Comparison of ENCODE assay signal across 12 cellular contexts in genomic region chr2:152407806-152408205, GRCh38.
A peak's percentile ranks its signal among the peaks of the same experiment; 100 is the strongest.
DNase-seq lines count a peak whose midpoint lies in the region; ATAC-seq, FAIRE-seq and TF ChIP-seq lines count a peak whose summit lies in the region.
"Had no signal": no experiment of that assay in that cellular context is flagged by ENCODE, and none has a peak within 500 bp of the region (broad histone marks: within the 10 kb centered on the region; RNA-seq: fewer than 3 reads in every experiment).

No MANE protein-coding gene starts in this region.

- H3K27ac ChIP-seq in right lobe of liver: peak overlapping the region in 2 of 3 donors; percentile 4 to 36
- H3K27ac ChIP-seq in HepG2 (ENCODE audit: extremely low read length, insufficient read depth, low read length): no peak overlapping the region
- H3K27ac ChIP-seq in mammary epithelial cell (ENCODE audit: insufficient read depth, low read depth, low read length): no peak overlapping the region
- H3K27ac ChIP-seq: C4-2B had no signal

- peak overlapping the region; percentile 37 to 80 (median 59) for H3K27ac Mint-ChIP-seq in nephron

- H4K20me1 ChIP-seq in HepG2 (ENCODE audit: insufficient read depth, low read length): no peaks in the 10 kb centered on the region
- H4K20me1 ChIP-seq in mammary epithelial cell (ENCODE audit: insufficient read depth, low read length): peaks cover 2% of the 10 kb centered on the region

- H3K36me3 Mint-ChIP-seq in nephron (ENCODE audit: low read depth): no peaks in the 10 kb centered on the region

- H2AFZ ChIP-seq in HepG2 (ENCODE audit: low read length) (no peak overlapping the region), mammary epithelial cell (ENCODE audit: low read depth, low read length) (no peak overlapping the region)

- H3K9ac ChIP-seq in HepG2 (ENCODE audit: insufficient read depth, low read depth, low read length): no peak overlapping the region
- H3K9ac ChIP-seq in mammary epithelial cell (ENCODE audit: insufficient read depth, low read length): no peak overlapping the region

- no TSS peak for BruUV-seq in HepG2 (replicated peaks; lab: Mats Ljungman, UMichigan)
- no TSS peak for BruUV-seq in mammary epithelial cell (replicated peaks; lab: Mats Ljungman, UMichigan)

- POLR2A ChIA-PET in HepG2 (lab: Yijun Ruan, JAX): interaction anchor here (1.1 to 2.1 kb wide), 2 partner anchors 73 to 75 kb away, joined by 3 to 4 read pairs; partner anchors contain the start of gene FMNL2

- ATAC-seq in right lobe of liver (no peak), HepG2 (no peak), GM19324 (IDR thresholded peaks at IDR 0.05; ENCODE audit: low FRiP score, unreplicated experiment) (no peak)

- peaks cover 95% of the 10 kb centered on the region for H3K79me2 ChIP-seq in HepG2 (ENCODE audit: insufficient read depth, low read length)
- peaks cover 98% of the 10 kb centered on the region for H3K79me2 ChIP-seq in mammary epithelial cell (ENCODE audit: insufficient read depth, low read length)

- intact Hi-C loops in right lobe of liver (cut with DNase I): no loop called here
- intact Hi-C loops in HepG2 (cut with micrococcal nuclease; ENCODE audit: unreplicated experiment): no loop called here
- intact Hi-C loops in mammary epithelial cell (cut with micrococcal nuclease): loop anchor here (5.0 kb wide), 1 partner anchor 39 kb away; no protein-coding TSS in a partner anchor

- peaks cover 67% of the 10 kb centered on the region for H3K4me1 Mint-ChIP-seq in nephron

- TF ChIP-seq EP300 in HepG2 (IDR thresholded peaks at IDR 0.05; ENCODE audit: low read depth in 2 of 2, low read length in 2 of 2): no peak
- no peak for TF ChIP-seq EP300 in HepG2 (CRISPR knock-in tag; IDR thresholded peaks at IDR 0.05; ENCODE audit: borderline replicate concordance)

- H3K4me2 ChIP-seq in HepG2 (ENCODE audit: low read depth, low read length) (no peak overlapping the region), mammary epithelial cell (ENCODE audit: insufficient read depth, low read depth, low read length) (peak overlapping the region; percentile 59)

- no peaks in the 10 kb centered on the region for H3K9me3 ChIP-seq in right lobe of liver
- H3K9me3 ChIP-seq in HepG2 (ENCODE audit: low read length): no peaks in the 10 kb centered on the region
- no peaks in the 10 kb centered on the region for H3K9me3 ChIP-seq in mammary epithelial cell (replicated peaks; ENCODE audit: insufficient read depth, low read length)

- H3K36me3 ChIP-seq in right lobe of liver (no peaks in the 10 kb centered on the region), HepG2 (replicated peaks in 1 of 2; ENCODE audit: control insufficient read depth in 1 of 2, insufficient read depth in 2 of 2, low read length in 2 of 2) (no peaks in the 10 kb centered on the region; a peak in 1 of 5 replicates), mammary epithelial cell (ENCODE audit: insufficient read depth, low read length) (no peaks in the 10 kb centered on the region)

- in situ Hi-C loops in HepG2 (cut with HindIII; ENCODE audit: extremely low pct_ligation_motif_present, low pct_unique_long_range_greater_than_20kb) (no loop called here), mammary epithelial cell (cut with MboI; ENCODE audit: low sequenced_read_pairs in 2 of 2) (loop anchor here in 1 of 2 donors (25.0 kb wide), 1 partner anchor 221 kb away; the partner anchor contains the start of gene STAM2)

- DNase-seq in right lobe of liver (no peak), HepG2 (ENCODE audit: low spot score) (no peak), mammary epithelial cell (no peak), NCI-H226 (no peak), GM03348 (ENCODE audit: low spot score) (no peak)
- DNase-seq in effector CD4-positive, alpha-beta T cell: no peak
- DNase-seq: activated effector memory CD4-positive, alpha-beta T cell treated with anti-CD3 and anti-CD28 coated beads, Interleukin-2, amount 50 U/mL, for 16 hours; effector memory CD4-positive, alpha-beta T cell; NCI-H2081 had no signal

- H3K4me1 ChIP-seq in right lobe of liver: peaks cover 0 to 10% (median 2%) of the 10 kb centered on the region in 4 donors
- H3K4me1 ChIP-seq in HepG2 (ENCODE audit: insufficient read depth, low read length): peaks cover 97% of the 10 kb centered on the region
- H3K4me1 ChIP-seq in mammary epithelial cell (ENCODE audit: insufficient read depth, low read length): peaks cover 35% of the 10 kb centered on the region

- H3K27me3 Mint-ChIP-seq in nephron (ENCODE audit: low read depth): no peaks in the 10 kb centered on the region

- 63% methylated on average over 1 of the region's 1 CpG for WGBS in right lobe of liver (ENCODE audit: insufficient coverage, low coverage, low lambda C conversion rate, missing lambda C conversion rate)
- WGBS in HepG2 (ENCODE audit: low lambda C conversion rate): 83% methylated on average over 1 of the region's 1 CpG
- WGBS in mammary epithelial cell (ENCODE audit: low coverage, missing lambda C conversion rate): 100% methylated on average over 1 of the region's 1 CpG

- no peak overlapping the region for H3K4me3 Mint-ChIP-seq in nephron

- no peak for TF ChIP-seq CTCF in right lobe of liver (IDR thresholded peaks at IDR 0.05)
- no peak for TF ChIP-seq CTCF in HepG2 (CRISPR knock-in tag; IDR thresholded peaks at IDR 0.05)
- TF ChIP-seq CTCF in mammary epithelial cell (conservative IDR thresholded peaks at IDR 0.05 in 1 of 2, IDR thresholded peaks at IDR 0.05 in 1 of 2; ENCODE audit: extremely low read depth in 1 of 2, insufficient read depth in 1 of 2, low read depth in 1 of 2, low read length in 2 of 2): no peak
- no peak for TF ChIP-seq CTCF in nephron (IDR thresholded peaks at IDR 0.05; ENCODE audit: unreplicated experiment in 3 of 3)

- CTCF ChIA-PET in HepG2 (lab: Yijun Ruan, JAX; ENCODE audit: low intra/inter-chr PET ratio, low total read pairs): no interaction called here
- CTCF ChIA-PET in mammary epithelial cell (lab: Charles Lee; ENCODE audit: low non-redundant PET): no interaction called here

- FAIRE-seq in HepG2 (lab: Jason Lieb, UNC): no peak

- TF ChIP-seq POLR2A in right lobe of liver (IDR thresholded peaks at IDR 0.05) (no peak), HepG2 (IDR thresholded peaks at IDR 0.05; ENCODE audit: insufficient read depth in 1 of 2, low read depth in 2 of 2, low read length in 2 of 2) (no peak)

- H3K9me3 Mint-ChIP-seq in nephron: no peaks in the 10 kb centered on the region

- no peak for TF ChIP-seq RAD21 in HepG2 (CRISPR knock-in tag; IDR thresholded peaks at IDR 0.05)

- dilution Hi-C loops in mammary epithelial cell (cut with HindIII; ENCODE audit: low sequenced_read_pairs): no loop called here

- no peak overlapping the region for H3K4me3 ChIP-seq in right lobe of liver
- H3K4me3 ChIP-seq in HepG2 (replicated peaks in 1 of 3; ENCODE audit: insufficient read depth in 1 of 3, low read depth in 2 of 3, low read length in 3 of 3): no peak overlapping the region
- H3K4me3 ChIP-seq in mammary epithelial cell (replicated peaks in 1 of 3; ENCODE audit: insufficient read depth in 1 of 3, low read depth in 2 of 3, low read length in 3 of 3): no peak overlapping the region

- H3K27me3 ChIP-seq in right lobe of liver (no peaks in the 10 kb centered on the region), HepG2 (ENCODE audit: control insufficient read depth in 1 of 2, insufficient read depth in 2 of 2, low read length in 2 of 2) (no peaks in the 10 kb centered on the region), mammary epithelial cell (ENCODE audit: insufficient read depth, low read length) (no peaks in the 10 kb centered on the region)

TF ChIP-seq in HepG2, 621 proteins besides CTCF, POLR2A, EP300 and RAD21:
- TF ChIP-seq ARNT2 (CRISPR knock-in tag; IDR thresholded peaks at IDR 0.05; ENCODE audit: low read depth) (no peak), ZNF124 (CRISPR knock-in tag; IDR thresholded peaks at IDR 0.05) (no peak), MTF2 (CRISPR knock-in tag; IDR thresholded peaks at IDR 0.05; ENCODE audit: borderline replicate concordance) (no peak), PAXIP1 (CRISPR knock-in tag; conservative IDR thresholded peaks at IDR 0.05) (no peak), ZNF230 (CRISPR knock-in tag; IDR thresholded peaks at IDR 0.05) (no peak), ZSCAN29 (CRISPR knock-in tag; conservative IDR thresholded peaks at IDR 0.05) (no peak), TRIM24 (CRISPR knock-in tag; IDR thresholded peaks at IDR 0.05) (no peak), AHR (CRISPR knock-in tag; IDR thresholded peaks at IDR 0.05) (no peak), DPF2 (CRISPR knock-in tag; IDR thresholded peaks at IDR 0.05; ENCODE audit: borderline replicate concordance, low read depth) (no peak), ZNF615 (CRISPR knock-in tag; IDR thresholded peaks at IDR 0.05; ENCODE audit: borderline replicate concordance) (no peak), CC2D1A (CRISPR knock-in tag; IDR thresholded peaks at IDR 0.05) (no peak)

Comparison
In these comparisons a context has a peak if more than half of its experiments do, and no peak if none do; other contexts are left out.
1. H3K27ac ChIP-seq: peak in right lobe of liver (2 of 3); none in HepG2 (single experiment) and mammary epithelial cell (single experiment).